In genomic region chr22:22834783-22835182, GRCh38 we compare ENCODE assay signal across 28 cellular contexts. TPM values are rescaled to one million over a fixed set of nuclear protein-coding genes. Genes with fewer than 3 reads are reported as not detected.
"Had no signal": no experiment of that assay in that cellular context is flagged by ENCODE, and none has a peak within 500 bp of the region (broad histone marks: within the 10 kb centered on the region; RNA-seq: fewer than 3 reads in every experiment).

No MANE protein-coding gene starts in this region.

- H3K27me3 ChIP-seq: ovary, sigmoid colon, thyroid gland had no signal

- H3K27ac ChIP-seq: dorsolateral prefrontal cortex, gastrocnemius medialis, ovary, psoas muscle, sigmoid colon, stomach, thyroid gland had no signal

- ATAC-seq: gastrocnemius medialis; left lobe of liver; mucosa of descending colon; psoas muscle; right cardiac atrium; stimulated activated effector memory CD8-positive, alpha-beta T cell treated with anti-CD3 and anti-CD28 coated beads, Interleukin-12 subunit alpha, Interleukin-12 subunit beta, amount 100 ng/mL, for 72 hours had no signal

- H3K4me3 ChIP-seq: dorsolateral prefrontal cortex, gastrocnemius medialis, mucosa of descending colon, ovary, psoas muscle, sigmoid colon, stomach, thyroid gland had no signal

- H3K36me3 ChIP-seq: gastrocnemius medialis, ovary, sigmoid colon, stomach, thyroid gland had no signal

- FAIRE-seq: kidney had no signal

- H3K9me3 ChIP-seq: gastrocnemius medialis, mucosa of descending colon, ovary, thyroid gland had no signal

- DNase-seq: cortex of kidney; dorsolateral prefrontal cortex; effector CD4-positive, alpha-beta T cell; foreskin fibroblast; gastrocnemius medialis; kidney; mesenchymal stem cell; mucosa of descending colon; naive B cell; occipital lobe; ovary; posterior cingulate gyrus; psoas muscle; right cardiac atrium; sigmoid colon; stimulated activated CD4-positive, alpha-beta T cell treated with anti-CD3 and anti-CD28 coated beads, Interleukin-2, amount 100 ng/mL, for 24 hours; stimulated activated CD4-positive, alpha-beta T cell treated with anti-CD3 and anti-CD28 coated beads, Interleukin-4, amount 100 ng/mL, for 24 hours; stimulated activated naive CD4-positive, alpha-beta T cell treated with Interleukin-2 at 50 U/mL for 16 hours; stomach had no signal

- H3K4me1 ChIP-seq: gastrocnemius medialis, psoas muscle, sigmoid colon, stomach, thyroid gland had no signal

RNA-seq across cellular contexts. Expression of gene IGLL5, which starts 52.8 kb away (rescaled TPM):
- total RNA-seq: glomerular endothelial cell, lung microvascular endothelial cell, mesothelial cell of epicardium, occipital lobe, renal cortical epithelial cell, skeletal muscle tissue, temporal lobe had no signal
- polyA plus RNA-seq: right cardiac atrium had no signal
